8 cellular contexts compared by ENCODE assay signal in the genomic region with DNA sequence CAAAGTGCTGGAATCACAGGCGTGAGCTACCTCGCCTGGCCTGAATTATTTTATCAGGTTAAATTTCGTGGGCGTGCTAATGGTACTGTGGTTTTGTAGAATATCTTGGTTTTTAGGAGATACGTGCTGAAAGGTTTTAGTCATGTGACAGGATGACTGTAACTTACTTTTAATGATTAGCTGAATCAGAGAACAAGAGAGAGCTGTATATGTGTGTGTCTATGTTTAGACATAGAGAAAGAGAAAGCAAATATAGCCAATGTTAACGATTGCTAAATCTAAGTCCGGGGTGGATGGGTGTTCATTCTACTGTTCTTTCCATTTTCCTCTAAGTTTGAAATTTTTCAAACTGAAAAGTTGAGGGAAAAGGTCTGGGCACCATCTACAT. TPM values are rescaled to one million over a fixed set of nuclear protein-coding genes. Genes with fewer than 3 reads are reported as not detected.
A peak's percentile ranks its signal among the peaks of the same experiment; 100 is the strongest.
DNase-seq lines count a peak whose midpoint lies in the region; ATAC-seq, FAIRE-seq and TF ChIP-seq lines count a peak whose summit lies in the region.

No MANE protein-coding gene starts in this region.

- H3K9me3 ChIP-seq in esophagus (ENCODE audit: control insufficient read depth in 2 of 2, insufficient read depth in 1 of 2, low read depth in 1 of 2, low read length in 1 of 2): no peaks in the 10 kb centered on the region
- H3K9me3 ChIP-seq in sigmoid colon: no peaks in the 10 kb centered on the region
- no peaks in the 10 kb centered on the region for H3K9me3 ChIP-seq in MG63

- no peak for TF ChIP-seq EP300 in sigmoid colon (IDR thresholded peaks at IDR 0.05)

- intact Hi-C loops in sigmoid colon (cut with DNase I): no loop called here

- H3K27ac ChIP-seq in esophagus (ENCODE audit: low read depth in 2 of 2, low read length in 1 of 2) (peak overlapping the region; percentile 60 to 82), sigmoid colon (peak overlapping the region; percentile 79 to 99 (median 88))

- TF ChIP-seq CTCF in sigmoid colon (IDR thresholded peaks at IDR 0.05): no peak

- FAIRE-seq in GM18507 (lab: Jason Lieb, UNC): peak; percentile 81

- H3K27me3 ChIP-seq in esophagus (ENCODE audit: control insufficient read depth in 1 of 2, insufficient read depth in 2 of 2, low read length in 2 of 2) (no peaks in the 10 kb centered on the region), sigmoid colon (no peaks in the 10 kb centered on the region), MG63 (no peaks in the 10 kb centered on the region)

- 66 to 67% methylated on average over 7 of the region's 7 CpGs for WGBS in esophagus, 2 donors
- 69 to 74% methylated on average over 7 of the region's 7 CpGs for WGBS in sigmoid colon, 2 donors

- no peak for ATAC-seq in HG02763 (IDR thresholded peaks at IDR 0.05; ENCODE audit: unreplicated experiment)

- H3K36me3 ChIP-seq in esophagus (ENCODE audit: control insufficient read depth in 2 of 2, insufficient read depth in 2 of 2, low read length in 1 of 2) (peaks cover 23 to 57% of the 10 kb centered on the region in 2 donors), sigmoid colon (peaks cover 27 to 92% (median 63%) of the 10 kb centered on the region in 4 donors), MG63 (peaks cover 62% of the 10 kb centered on the region)

- H3K4me3 ChIP-seq in esophagus (ENCODE audit: low read depth in 1 of 2, low read length in 2 of 2): no peak overlapping the region
- no peak overlapping the region for H3K4me3 ChIP-seq in sigmoid colon
- no peak overlapping the region for H3K4me3 ChIP-seq in MG63

- no peak for TF ChIP-seq POLR2A in sigmoid colon (IDR thresholded peaks at IDR 0.05)

- H3K4me1 ChIP-seq in esophagus (ENCODE audit: control insufficient read depth in 2 of 2, insufficient read depth in 2 of 2, low read length in 1 of 2) (peaks cover 7 to 12% of the 10 kb centered on the region in 2 donors), sigmoid colon (peaks cover 0 to 70% (median 61%) of the 10 kb centered on the region in 4 donors)

- DNase-seq in GM18507 (ENCODE audit: extremely low spot score, insufficient read length, low read depth) (no peak), RPMI7951 (ENCODE audit: low read depth) (peak; percentile 40), sigmoid colon (no peak), activated gamma-delta T cell treated with Interleukin-2 at 50 U/mL for 16 hours (no peak), CD1c-positive myeloid dendritic cell (ENCODE audit: extremely low spot score) (no peak), MG63 (no peak)

RNA-seq across cellular contexts. Expression of a gene that starts 9.2 kb away (rescaled TPM):
- total RNA-seq in RPMI7951 (2014; rRNA removed; shearing (Covaris generic)): 20.4 and 26.6 TPM in 2 replicates
- 10 to 100 TPM; 12.7 to 13.2 TPM for polyA plus RNA-seq in esophagus
- 10 to 100 TPM; 33.5 to 63.1 (median 37.3) TPM for total RNA-seq in sigmoid colon
- polyA plus RNA-seq in sigmoid colon: 10 to 100 TPM; 11.4 to 20.4 (median 16.9) TPM
- total RNA-seq in MG63 (2014; rRNA removed; shearing (Covaris generic); ENCODE audit: low replicate concordance): 22.1 and 38.5 TPM in 2 replicates
